17 cellular contexts compared by ENCODE assay signal in the genomic region with DNA sequence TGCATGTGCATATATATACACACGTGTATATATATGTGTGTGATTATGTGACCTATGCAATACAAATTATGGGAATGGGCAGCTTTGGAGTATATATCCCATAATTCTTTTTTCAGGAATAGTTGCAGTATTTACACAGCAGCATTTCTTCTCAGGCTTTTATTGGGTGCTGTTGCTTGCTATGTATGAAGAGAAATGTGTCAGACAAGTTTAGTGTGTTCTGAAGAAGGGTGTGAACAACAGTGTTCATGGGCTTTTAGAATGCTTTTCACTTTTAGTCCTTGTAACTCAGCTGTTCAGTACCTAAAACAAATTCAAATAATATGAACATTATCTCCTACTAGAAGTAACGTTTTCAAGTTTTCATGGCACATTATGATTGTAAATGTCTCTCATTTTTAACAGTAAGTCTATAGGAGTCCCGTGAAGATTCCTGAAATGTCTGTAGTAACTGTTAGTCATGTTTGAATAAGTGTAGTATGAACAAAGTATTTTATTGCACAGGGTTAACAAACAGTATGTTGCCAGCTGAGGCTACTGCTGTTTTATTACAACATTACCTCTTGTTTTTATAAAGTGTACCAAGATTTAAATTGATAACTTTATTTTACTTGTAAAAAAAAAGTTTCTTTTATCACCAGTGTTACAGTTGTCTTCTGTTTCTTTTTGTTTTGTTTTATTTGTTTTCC. TPM values are rescaled to one million over a fixed set of nuclear protein-coding genes. Genes with fewer than 3 reads are reported as not detected.
DNase-seq lines count a peak whose midpoint lies in the region; ATAC-seq, FAIRE-seq and TF ChIP-seq lines count a peak whose summit lies in the region.
"Had no signal": no experiment of that assay in that cellular context is flagged by ENCODE, and none has a peak within 500 bp of the region (broad histone marks: within the 10 kb centered on the region; RNA-seq: fewer than 3 reads in every experiment).

No MANE protein-coding gene starts in this region.

- POLR2A ChIA-PET in T-cell (lab: Charles Lee), result no interaction called here

- peak; percentile 34 for FAIRE-seq in A204.1 (lab: Jason Lieb, UNC)

- CTCF ChIA-PET in T-cell (lab: Charles Lee), result no interaction called here

- no peaks in the 10 kb centered on the region for H3K27me3 ChIP-seq in HAP-1 (ENCODE audit: low read depth)
- H3K27me3 ChIP-seq: MG63 had no signal

- in situ Hi-C loops in HAP-1 (cut with MboI; ENCODE audit: low sequenced_read_pairs), result no loop called here

- H3K27ac Mint-ChIP-seq in HFFc6 (peak overlapping the region; percentile 21; the same call in 1 of the 2 replicates), T-cell (peak overlapping the region in 1 of 2 donors; percentile 39)

- intact Hi-C loops in mucosa of descending colon (cut with DNase I, micrococcal nuclease), result no loop called here

- H3K4me1 Mint-ChIP-seq in HFFc6 (ENCODE audit: low read depth) (peaks cover 10% of the 10 kb centered on the region), T-cell (peaks cover 2 to 6% (median 3%) of the 10 kb centered on the region in 3 donors)

- H3K9me3 ChIP-seq in mucosa of descending colon (no peaks in the 10 kb centered on the region), HAP-1 (no peaks in the 10 kb centered on the region)
- H3K9me3 ChIP-seq: Caco-2, MG63 had no signal

- H3K4me1 ChIP-seq in mucosa of descending colon (ENCODE audit: low read depth) (no peaks in the 10 kb centered on the region), HAP-1 (no peaks in the 10 kb centered on the region)
- H3K4me1 ChIP-seq: Caco-2 had no signal

- DNase-seq in HFFc6 (no peak), choroid plexus epithelial cell (ENCODE audit: low read depth) (peak; percentile 10), mucosa of descending colon (no peak), T-cell (no peak), HAP-1 (ENCODE audit: low spot score in 2 of 2) (no peak)
- DNase-seq: ACHN, Caco-2, KG1, MG63, NCI-H1092, NCI-H146, NCI-H2081, NCI-H510A treated with DMSO at 0.1 percent for 48 hours had no signal

- TF ChIP-seq CTCF in HFFc6 (IDR thresholded peaks at IDR 0.05), result no peak
- no peak for TF ChIP-seq CTCF in choroid plexus epithelial cell (conservative IDR thresholded peaks at IDR 0.05; ENCODE audit: low read depth, low read length)
- no peak for TF ChIP-seq CTCF in mucosa of descending colon (IDR thresholded peaks at IDR 0.05)

- H3K27me3 Mint-ChIP-seq in HFFc6 (ENCODE audit: insufficient read depth) (no peaks in the 10 kb centered on the region), T-cell (no peaks in the 10 kb centered on the region)

- H3K4me3 ChIP-seq in choroid plexus epithelial cell (ENCODE audit: low read depth, low read length) (no peak overlapping the region), mucosa of descending colon (no peak overlapping the region), HAP-1 (no peak overlapping the region)
- H3K4me3 ChIP-seq: MG63 had no signal

- H3K9me3 Mint-ChIP-seq in HFFc6, result no peaks in the 10 kb centered on the region
- no peaks in the 10 kb centered on the region for H3K9me3 Mint-ChIP-seq in T-cell

- no peak overlapping the region for H3K4me3 Mint-ChIP-seq in HFFc6
- no peak overlapping the region for H3K4me3 Mint-ChIP-seq in T-cell

- H3K36me3 ChIP-seq in mucosa of descending colon (ENCODE audit: low read depth), result no peaks in the 10 kb centered on the region
- peaks cover 49% of the 10 kb centered on the region for H3K36me3 ChIP-seq in HAP-1 (replicated peaks)

- ATAC-seq in mucosa of descending colon (peak; percentile 76), T-cell (replicated peaks in 1 of 4) (no peak), HG03175 (IDR thresholded peaks at IDR 0.05; ENCODE audit: unreplicated experiment) (no peak)
- ATAC-seq in activated CD4-positive, CD25-positive, alpha-beta regulatory T cell treated with anti-CD3 and anti-CD28 coated beads, Interleukin-2, amount 50 U/mL, for 24 hours, result no peak
- ATAC-seq: Right ventricle myocardium inferior had no signal

- H3K36me3 Mint-ChIP-seq in HFFc6 (ENCODE audit: low read depth), result peaks cover 9% of the 10 kb centered on the region; the same call in 1 of the 2 replicates
- peaks cover 37% of the 10 kb centered on the region for H3K36me3 Mint-ChIP-seq in T-cell

RNA-seq across cellular contexts. Expression of a gene that starts 42.5 kb away (rescaled TPM):
- 10 to 100 TPM; 50.2 to 59.4 (median 54.9) TPM for total RNA-seq in HFFc6 (2021; fragmentation: NEBNext Ultra II Directional; extraction: Animal tissue kit (Norgen Biotek cat#: 25700))
- total RNA-seq in mucosa of descending colon (10 to 100 TPM; 45.1 to 47.6 (median 45.7) TPM), T-cell (10 to 100 TPM; 40.9 to 47.6 (median 44.8) TPM)

RNA-seq across cellular contexts. Expression of a gene that starts 42.8 kb away (rescaled TPM):
- total RNA-seq in HFFc6 (2021; fragmentation: NEBNext Ultra II Directional; extraction: Animal tissue kit (Norgen Biotek cat#: 25700)), result 10 to 100 TPM in 5 of 6 experiments, 1 to 10 TPM in 1; 6.2 to 13.7 (median 12.9) TPM
- total RNA-seq in mucosa of descending colon, result 1 to 10 TPM; 2.7 to 7.7 (median 3.2) TPM
- 10 to 100 TPM in 1 of 5 donors, 1 to 10 TPM in 4; 7.4 to 10.1 (median 8.8) TPM for total RNA-seq in T-cell

RNA-seq across cellular contexts. Expression of a gene that starts 58.7 kb away (rescaled TPM):
- 10 to 100 TPM; 12.5 to 17.1 (median 14.0) TPM for total RNA-seq in HFFc6 (2021; fragmentation: NEBNext Ultra II Directional; extraction: Animal tissue kit (Norgen Biotek cat#: 25700))
- total RNA-seq in mucosa of descending colon, result 10 to 100 TPM; 22.5 to 32.1 (median 23.6) TPM
- total RNA-seq in T-cell, result 10 to 100 TPM; 40.1 to 49.2 (median 47.4) TPM
